ENCODE assay signal across 10 cellular contexts in the genomic region with DNA sequence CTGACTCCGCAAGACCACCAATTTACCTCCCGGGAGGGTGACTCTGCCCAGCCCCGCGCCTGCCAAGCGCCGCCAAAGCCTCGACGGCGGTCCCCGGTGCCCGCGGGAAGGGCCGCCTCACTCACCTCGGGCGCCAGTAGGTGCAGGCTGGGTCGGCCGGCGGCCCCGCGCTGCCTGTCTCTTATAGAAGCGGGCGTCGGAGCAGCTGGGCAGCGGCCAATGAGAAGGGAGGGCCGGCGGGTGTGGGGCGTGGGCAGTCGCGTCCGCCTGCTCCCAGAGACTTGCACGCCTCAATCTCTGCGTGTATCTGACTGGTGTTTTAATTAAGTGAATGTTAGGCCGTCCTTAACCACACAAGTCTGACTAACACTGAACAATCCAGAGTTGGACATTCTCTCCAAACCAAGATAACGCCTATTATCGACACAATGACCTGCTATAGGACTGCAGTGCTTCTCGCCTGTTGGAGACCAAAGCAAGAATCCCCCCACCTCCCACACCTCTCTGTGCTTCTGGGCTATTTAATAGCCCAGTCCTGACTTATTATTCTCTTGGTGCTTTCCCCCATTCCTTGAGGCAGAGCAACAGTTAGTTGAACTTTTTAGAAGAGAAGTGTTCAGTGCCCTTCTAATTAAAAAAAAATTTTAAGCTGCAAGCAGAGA. TPM values are rescaled to one million over a fixed set of nuclear protein-coding genes. Genes with fewer than 3 reads are reported as not detected.
A peak's percentile ranks its signal among the peaks of the same experiment; 100 is the strongest.
DNase-seq lines count a peak whose midpoint lies in the region; ATAC-seq and TF ChIP-seq lines count a peak whose summit lies in the region.
"Had no signal": no experiment of that assay in that cellular context is flagged by ENCODE, and none has a peak within 500 bp of the region (broad histone marks: within the 10 kb centered on the region; RNA-seq: fewer than 3 reads in every experiment).

TPH1 (minus strand) TSS at position 154 of the 662 bp plus-strand sequence. CDS start 5,507 bp downstream, outside the sequence.

- H3K9me3 Mint-ChIP-seq in brain, result peaks cover 0 to 9% (median 7%) of the 10 kb centered on the region in 5 experiments

- peaks cover 0 to 24% of the 10 kb centered on the region in 2 donors for H3K4me1 ChIP-seq in thoracic aorta (ENCODE audit: control insufficient read depth in 1 of 2, low read depth in 2 of 2)

- TF ChIP-seq CTCF in brain (conservative IDR thresholded peaks at IDR 0.05) (no peak), thoracic aorta (IDR thresholded peaks at IDR 0.05) (no peak)

- H3K27me3 Mint-ChIP-seq in brain, result peaks cover 64% of the 10 kb centered on the region

- ATAC-seq in thoracic aorta (ENCODE audit: insufficient number of reproducible peaks, low FRiP score, low read depth) (peak; percentile 24), GM18519 (IDR thresholded peaks at IDR 0.05; ENCODE audit: low FRiP score, unreplicated experiment) (no peak)

- peak within 1 kb of the TSS; percentile 30 to 73 (median 50) for H3K4me3 Mint-ChIP-seq in brain

- H3K36me3 ChIP-seq in thoracic aorta, result no peaks in the 10 kb centered on the region

- H3K27ac ChIP-seq in thoracic aorta, result peak within 1 kb of the TSS; percentile 71 to 72
- H3K27ac ChIP-seq: 22Rv1 had no signal

- no peaks in the 10 kb centered on the region for H3K9me3 ChIP-seq in thoracic aorta

- no peaks in the 10 kb centered on the region for H3K36me3 Mint-ChIP-seq in brain

- no peaks in the 10 kb centered on the region for H3K4me1 Mint-ChIP-seq in brain

- DNase-seq in DMS 273 (lab: John Stamatoyannopoulos, UW; ENCODE audit: unreplicated experiment) (peak; percentile 57), DMS 273 treated with DMSO at 0.1 percent for 48 hours (lab: John Stamatoyannopoulos, UW) (no peak), islet precursor cell (peak; percentile 81), thoracic aorta (ENCODE audit: low spot score) (peak; percentile 9), C1 segment of cervical spinal cord (lab: John Stamatoyannopoulos, UW) (no peak)
- DNase-seq in activated CD4-positive, alpha-beta T cell treated with anti-CD3 and anti-CD28 coated beads for 48 hours, result no peak
- DNase-seq: NCI-H1092 had no signal

- H3K27ac Mint-ChIP-seq in brain, result no peak within 1 kb of the TSS

- peak within 1 kb of the TSS; percentile 65 for H3K4me3 ChIP-seq in thoracic aorta

- H3K27me3 ChIP-seq in thoracic aorta (replicated peaks; ENCODE audit: insufficient read depth), result no peaks in the 10 kb centered on the region

RNA-seq across cellular contexts. Expression of gene TPH1, which starts in this region (rescaled TPM):
- polyA plus RNA-seq in brain (ENCODE audit: insufficient read depth, low read depth, low replicate concordance), result not detected
- total RNA-seq in thoracic aorta, result 10 to 100 TPM; 17.5 to 21.7 TPM

Comparison
In these comparisons a context has a peak if more than half of its experiments do, and no peak if none do; other contexts are left out.
1. DNase-seq: peak in DMS 273 (single experiment), islet precursor cell (single experiment) and thoracic aorta (single experiment); none in DMS 273 treated with DMSO at 0.1 percent for 48 hours (single experiment), C1 segment of cervical spinal cord (0 of 14) and activated CD4-positive, alpha-beta T cell treated with anti-CD3 and anti-CD28 coated beads for 48 hours (single experiment).